ENCODE assay signal across 6 cellular contexts in genomic region chr4:181775298-181775697, GRCh38.
"Had no signal": no experiment of that assay in that cellular context is flagged by ENCODE, and none has a peak within 500 bp of the region (broad histone marks: within the 10 kb centered on the region; RNA-seq: fewer than 3 reads in every experiment).

No MANE protein-coding gene starts in this region.

- H3K4me2 ChIP-seq: KMS-11 had no signal

- H3K27ac ChIP-seq: HL-60, KMS-11 had no signal

- H3K9ac ChIP-seq: KMS-11 had no signal

- FAIRE-seq: HTR-8/SVneo had no signal

- DNase-seq: IMR-90, KBM-7, KG1 had no signal
